In the genomic region with DNA sequence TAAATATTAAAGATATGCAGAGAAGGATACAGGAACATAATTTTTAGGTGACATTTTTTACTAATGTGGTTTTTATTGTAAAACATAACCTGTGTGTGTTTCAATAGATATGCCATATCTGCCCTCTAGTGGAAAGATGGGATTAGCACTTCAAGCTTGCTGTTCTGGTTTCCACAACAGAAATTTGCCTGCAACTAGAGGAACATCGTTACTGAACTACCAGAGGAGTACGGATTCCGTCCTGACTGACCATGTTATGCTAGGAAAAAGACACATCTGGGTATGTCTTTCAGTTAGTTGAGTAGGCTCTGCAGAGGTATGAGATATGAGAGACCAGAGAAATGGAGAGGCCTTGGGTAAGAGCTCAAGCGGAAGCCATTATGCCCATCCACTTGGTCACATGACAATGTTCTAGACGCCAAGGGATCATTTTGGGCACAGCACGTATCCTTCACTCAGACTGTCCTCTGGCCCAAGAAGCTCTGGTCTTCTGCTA, we compare ENCODE assay signal across 7 cellular contexts.
DNase-seq lines count a peak whose midpoint lies in the region; ATAC-seq and TF ChIP-seq lines count a peak whose summit lies in the region.

No MANE protein-coding gene starts in this region.

- ATAC-seq in GM19455 (IDR thresholded peaks at IDR 0.05; ENCODE audit: unreplicated experiment), result peak; percentile 92
- ATAC-seq in HG03439 (IDR thresholded peaks at IDR 0.05; ENCODE audit: unreplicated experiment), result peak; percentile 92
- ATAC-seq in activated naive CD4-positive, alpha-beta T cell treated with anti-CD3 and anti-CD28 coated beads, Interleukin-2, amount 50 U/mL, for 72 hours, result peak; percentile 67 to 87

- H3K9me3 ChIP-seq in cardiac muscle cell (ENCODE audit: low read depth), result no peaks in the 10 kb centered on the region

- no peaks in the 10 kb centered on the region for H3K36me3 ChIP-seq in cardiac muscle cell

- TF ChIP-seq CTCF in cardiac muscle cell (IDR thresholded peaks at IDR 0.05; ENCODE audit: low read depth, low read length), result peak; percentile 83

- H3K4me3 ChIP-seq in cardiac muscle cell, result no peak overlapping the region

- H3K27ac ChIP-seq in cardiac muscle cell, result no peak overlapping the region

- no peaks in the 10 kb centered on the region for H3K36me3 Mint-ChIP-seq in activated naive CD4-positive, alpha-beta T cell treated with anti-CD3 and anti-CD28 coated beads, Interleukin-2, amount 50 U/mL, for 72 hours

- no peaks in the 10 kb centered on the region for H3K9me3 Mint-ChIP-seq in activated naive CD4-positive, alpha-beta T cell treated with anti-CD3 and anti-CD28 coated beads, Interleukin-2, amount 50 U/mL, for 72 hours

- peaks cover 24% of the 10 kb centered on the region for H3K4me1 ChIP-seq in cardiac muscle cell (ENCODE audit: low read depth)

- H3K27me3 ChIP-seq in cardiac muscle cell, result no peaks in the 10 kb centered on the region

- peak overlapping the region; percentile 12 to 49 for H3K27ac Mint-ChIP-seq in activated naive CD4-positive, alpha-beta T cell treated with anti-CD3 and anti-CD28 coated beads, Interleukin-2, amount 50 U/mL, for 72 hours

- DNase-seq in ELR (ENCODE audit: low read depth) (peak; percentile 66), NCI-H460 (ENCODE audit: extremely low read depth, low read depth) (peak; percentile 54), cardiac muscle cell (ENCODE audit: low read depth in 1 of 2, low spot score in 1 of 2) (peak; percentile 68 to 81), renal cortical epithelial cell (ENCODE audit: low read depth) (peak; percentile 71)
- peak in 1 of 2 donors; percentile 22 for DNase-seq in activated naive CD4-positive, alpha-beta T cell treated with anti-CD3 and anti-CD28 coated beads, Interleukin-2, amount 50 U/mL, for 72 hours (ENCODE audit: low spot score in 2 of 2)
